Comparison of ENCODE assay signal across 23 cellular contexts in genomic region chr10:60729106-60729505, GRCh38.
DNase-seq lines count a peak whose midpoint lies in the region; ATAC-seq and TF ChIP-seq lines count a peak whose summit lies in the region.
"Had no signal": no experiment of that assay in that cellular context is flagged by ENCODE, and none has a peak within 500 bp of the region (broad histone marks: within the 10 kb centered on the region; RNA-seq: fewer than 3 reads in every experiment).

No MANE protein-coding gene starts in this region.

- no peak for DNase-seq in activated naive CD4-positive, alpha-beta T cell treated with anti-CD3 and anti-CD28 coated beads, Interleukin-2, amount 10 ng/mL, durations not matched to agents 7 days and 5 days
- no peak for DNase-seq in activated naive CD4-positive, alpha-beta T cell (lab: John Stamatoyannopoulos, UW)
- DNase-seq in HEK293T (ENCODE audit: extremely low spot score): no peak
- no peak for DNase-seq in central memory CD8-positive, alpha-beta T cell (ENCODE audit: low spot score in 2 of 2)
- DNase-seq in DMS53 treated with DMSO at 0.1 percent for 48 hours (lab: John Stamatoyannopoulos, UW; ENCODE audit: unreplicated experiment): no peak
- DNase-seq in hepatic stellate cell (ENCODE audit: low spot score): no peak
- DNase-seq: activated CD8-positive, alpha-beta memory T cell treated with anti-CD3 and anti-CD28 coated beads, Interleukin-2, amount 50 U/mL, for 4 hours; Calu3; DND-41; effector CD8-positive, alpha-beta T cell; kidney; left ventricle myocardium superior; NCI-H1417 treated with DMSO at 0.1 percent for 48 hours; NCI-H2029 treated with DMSO at 0.1 percent for 48 hours; NCI-H524 treated with DMSO at 0.1 percent for 48 hours; NK-92 treated with Interleukin-12 subunit alpha and Interleukin-12 subunit beta, amount 100 ng/mL, for 24 hours; occipital lobe; sigmoid colon; stimulated activated CD4-positive, alpha-beta T cell treated with anti-CD3 and anti-CD28 coated beads, Interleukin-4, amount 100 ng/mL, for 4 hours; upper lobe of left lung had no signal

- CTCF ChIA-PET in activated naive CD4-positive, alpha-beta T cell treated with anti-CD3 and anti-CD28 coated beads, Interleukin-2, amount 10 ng/mL, durations not matched to agents 7 days and 5 days (lab: Charles Lee): interaction anchor here (1.8 kb wide), 1 partner anchor 49 kb away, joined by 4 read pairs; the partner anchor contains the start of gene CDK1
- CTCF ChIA-PET in HEK293T (lab: Yijun Ruan, JAX): interaction anchor here (0.6 kb wide), 1 partner anchor 12 kb away, joined by 3 read pairs; no protein-coding TSS in a partner anchor

- ATAC-seq in central memory CD8-positive, alpha-beta T cell (replicated peaks; ENCODE audit: extremely low read depth, poor library complexity, severe bottlenecking): no peak
- ATAC-seq in stimulated activated memory B cell treated with anti-CD40 and anti-IgM and Interleukin-4, amounts not matched to agents 10 μg/mL and 1 μg/mL and 100 μg/mL, for 72 hours: no peak
- ATAC-seq: left ventricle myocardium superior; stimulated activated effector memory CD8-positive, alpha-beta T cell treated with anti-CD3 and anti-CD28 coated beads, Interleukin-12 subunit alpha, Interleukin-12 subunit beta, amount 100 ng/mL, for 72 hours had no signal

- peaks cover 40% of the 10 kb centered on the region for H3K36me3 Mint-ChIP-seq in activated naive CD4-positive, alpha-beta T cell treated with anti-CD3 and anti-CD28 coated beads, Interleukin-2, amount 10 ng/mL, durations not matched to agents 7 days and 5 days
- H3K36me3 Mint-ChIP-seq in central memory CD8-positive, alpha-beta T cell (ENCODE audit: insufficient read depth): peaks cover 9% of the 10 kb centered on the region
- H3K36me3 Mint-ChIP-seq in stimulated activated memory B cell treated with anti-CD40 and anti-IgM and Interleukin-4, amounts not matched to agents 10 μg/mL and 1 μg/mL and 100 μg/mL, for 72 hours: peaks cover 6% of the 10 kb centered on the region
- H3K36me3 Mint-ChIP-seq: stimulated activated effector memory CD8-positive, alpha-beta T cell treated with anti-CD3 and anti-CD28 coated beads, Interleukin-12 subunit alpha, Interleukin-12 subunit beta, amount 100 ng/mL, for 72 hours had no signal

- no peaks in the 10 kb centered on the region for H3K9me3 Mint-ChIP-seq in activated naive CD4-positive, alpha-beta T cell treated with anti-CD3 and anti-CD28 coated beads, Interleukin-2, amount 10 ng/mL, durations not matched to agents 7 days and 5 days
- H3K9me3 Mint-ChIP-seq in central memory CD8-positive, alpha-beta T cell: peaks cover 3% of the 10 kb centered on the region
- no peaks in the 10 kb centered on the region for H3K9me3 Mint-ChIP-seq in stimulated activated memory B cell treated with anti-CD40 and anti-IgM and Interleukin-4, amounts not matched to agents 10 μg/mL and 1 μg/mL and 100 μg/mL, for 72 hours

- no peak overlapping the region for H3K4me3 Mint-ChIP-seq in activated naive CD4-positive, alpha-beta T cell treated with anti-CD3 and anti-CD28 coated beads, Interleukin-2, amount 10 ng/mL, durations not matched to agents 7 days and 5 days
- H3K4me3 Mint-ChIP-seq in central memory CD8-positive, alpha-beta T cell: peak overlapping the region; percentile 2
- no peak overlapping the region for H3K4me3 Mint-ChIP-seq in stimulated activated memory B cell treated with anti-CD40 and anti-IgM and Interleukin-4, amounts not matched to agents 10 μg/mL and 1 μg/mL and 100 μg/mL, for 72 hours

- peaks cover 26% of the 10 kb centered on the region for H3K27me3 Mint-ChIP-seq in activated naive CD4-positive, alpha-beta T cell treated with anti-CD3 and anti-CD28 coated beads, Interleukin-2, amount 10 ng/mL, durations not matched to agents 7 days and 5 days
- no peaks in the 10 kb centered on the region for H3K27me3 Mint-ChIP-seq in central memory CD8-positive, alpha-beta T cell
- H3K27me3 Mint-ChIP-seq in stimulated activated memory B cell treated with anti-CD40 and anti-IgM and Interleukin-4, amounts not matched to agents 10 μg/mL and 1 μg/mL and 100 μg/mL, for 72 hours: no peaks in the 10 kb centered on the region

- peak overlapping the region; percentile 95 for H3K27ac Mint-ChIP-seq in activated naive CD4-positive, alpha-beta T cell treated with anti-CD3 and anti-CD28 coated beads, Interleukin-2, amount 10 ng/mL, durations not matched to agents 7 days and 5 days
- H3K27ac Mint-ChIP-seq in central memory CD8-positive, alpha-beta T cell (ENCODE audit: low read depth): peak overlapping the region; percentile 92
- H3K27ac Mint-ChIP-seq in stimulated activated memory B cell treated with anti-CD40 and anti-IgM and Interleukin-4, amounts not matched to agents 10 μg/mL and 1 μg/mL and 100 μg/mL, for 72 hours: peak overlapping the region; percentile 81
- H3K27ac Mint-ChIP-seq: activated T-helper 2 cell treated with anti-CD3 and anti-CD28 coated beads, Interferon-gamma antibody, Interleukin-2, Interleukin-4, amounts not matched to agents 10 μg/mL and 5 μg/mL and 100 μg/mL, durations not matched to agents 14 hours and 24 hours and 36 hours had no signal

- peaks cover 84% of the 10 kb centered on the region for H3K4me1 Mint-ChIP-seq in activated naive CD4-positive, alpha-beta T cell treated with anti-CD3 and anti-CD28 coated beads, Interleukin-2, amount 10 ng/mL, durations not matched to agents 7 days and 5 days
- H3K4me1 Mint-ChIP-seq in central memory CD8-positive, alpha-beta T cell: peaks cover 68% of the 10 kb centered on the region
- peaks cover 56% of the 10 kb centered on the region for H3K4me1 Mint-ChIP-seq in stimulated activated memory B cell treated with anti-CD40 and anti-IgM and Interleukin-4, amounts not matched to agents 10 μg/mL and 1 μg/mL and 100 μg/mL, for 72 hours

- POLR2A ChIA-PET in HEK293T (lab: Yijun Ruan, JAX): no interaction called here

TF ChIP-seq in HEK293T, 16 proteins besides CTCF, POLR2A, EP300 and RAD21:
- TF ChIP-seq L3MBTL2 (conservative IDR thresholded peaks at IDR 0.05) (no peak), PKNOX1 (IDR thresholded peaks at IDR 0.05) (0 out of 2 replicates have a peak, but pooled peaks have one; percentile 4)
